ENCODE assay signal across 6 cellular contexts in genomic region chr2:186182366-186182765, GRCh38.
A peak's percentile ranks its signal among the peaks of the same experiment; 100 is the strongest.
DNase-seq lines count a peak whose midpoint lies in the region; ATAC-seq, FAIRE-seq and TF ChIP-seq lines count a peak whose summit lies in the region.
"Not testable (repeated sequence)": the region's sequence is repeated elsewhere in the genome, so short reads cannot be mapped to it uniquely, and the experiment has no call there.

No MANE protein-coding gene starts in this region.

- not testable (repeated sequence) for H4K20me1 ChIP-seq in HepG2 (ENCODE audit: insufficient read depth, low read length)

- intact Hi-C loops in HepG2 (cut with micrococcal nuclease; ENCODE audit: unreplicated experiment), result not testable (repeated sequence)

- not testable (repeated sequence) for BruUV-seq in HepG2 (replicated peaks; lab: Mats Ljungman, UMichigan)

- H3K79me2 ChIP-seq in HepG2 (ENCODE audit: insufficient read depth, low read length), result not testable (repeated sequence)

- H3K9me3 ChIP-seq in WERI-Rb-1 (ENCODE audit: severe bottlenecking); HepG2 (ENCODE audit: low read length): not testable (repeated sequence)

- not testable (repeated sequence) for H3K27me3 ChIP-seq in WERI-Rb-1 (ENCODE audit: insufficient read depth, low read depth, severe bottlenecking); HepG2 (ENCODE audit: control insufficient read depth in 1 of 2, insufficient read depth in 2 of 2, low read length in 2 of 2)

- not testable (repeated sequence) for H3K27ac ChIP-seq in WERI-Rb-1; HepG2 (ENCODE audit: extremely low read length, insufficient read depth, low read length)

- not testable (repeated sequence) for FAIRE-seq in HepG2 (lab: Jason Lieb, UNC)

- TF ChIP-seq POLR2A in HepG2 (IDR thresholded peaks at IDR 0.05; ENCODE audit: insufficient read depth in 1 of 2, low read depth in 2 of 2, low read length in 2 of 2), result not testable (repeated sequence)

- peaks cover 16% of the 10 kb centered on the region for H3K4me1 ChIP-seq in HepG2 (ENCODE audit: insufficient read depth, low read length)

- DNase-seq in NCI-H524 (lab: John Stamatoyannopoulos, UW), result peak; percentile 11 to 46
- DNase-seq in NCI-H524 treated with DMSO at 0.1 percent for 48 hours (lab: John Stamatoyannopoulos, UW), result peak; percentile 14
- DNase-seq in NCI-H82 (lab: John Stamatoyannopoulos, UW), result peak; percentile 76
- peak; percentile 36 for DNase-seq in NCI-H82 treated with DMSO at 0.1 percent for 48 hours (lab: John Stamatoyannopoulos, UW; ENCODE audit: unreplicated experiment)
- peak; percentile 55 for DNase-seq in WERI-Rb-1
- DNase-seq in HepG2 (ENCODE audit: low spot score), result not testable (repeated sequence)

- 85% methylated on average over 10 of the region's 10 CpGs for WGBS in HepG2 (ENCODE audit: low lambda C conversion rate)

- not testable (repeated sequence) for TF ChIP-seq CTCF in WERI-Rb-1 (IDR thresholded peaks at IDR 0.05; ENCODE audit: low read depth, low read length); HepG2 (CRISPR knock-in tag; IDR thresholded peaks at IDR 0.05)

- CTCF ChIA-PET in HepG2 (lab: Yijun Ruan, JAX; ENCODE audit: low intra/inter-chr PET ratio, low total read pairs), result not testable (repeated sequence)

- H3K4me2 ChIP-seq in HepG2 (ENCODE audit: low read depth, low read length), result not testable (repeated sequence)

- not testable (repeated sequence) for H3K36me3 ChIP-seq in WERI-Rb-1; HepG2 (replicated peaks in 1 of 2; ENCODE audit: control insufficient read depth in 1 of 2, insufficient read depth in 2 of 2, low read length in 2 of 2)

- TF ChIP-seq RAD21 in HepG2 (CRISPR knock-in tag; IDR thresholded peaks at IDR 0.05), result not testable (repeated sequence)

- not testable (repeated sequence) for ATAC-seq in HepG2

- H3K4me3 ChIP-seq in WERI-Rb-1 (ENCODE audit: low read depth, low read length); HepG2 (replicated peaks in 1 of 3; ENCODE audit: insufficient read depth in 1 of 3, low read depth in 2 of 3, low read length in 3 of 3): not testable (repeated sequence)

- not testable (repeated sequence) for H3K9ac ChIP-seq in HepG2 (ENCODE audit: insufficient read depth, low read depth, low read length)

- in situ Hi-C loops in HepG2 (cut with HindIII; ENCODE audit: extremely low pct_ligation_motif_present, low pct_unique_long_range_greater_than_20kb), result not testable (repeated sequence)

- POLR2A ChIA-PET in HepG2 (lab: Yijun Ruan, JAX), result interaction anchor here (0.9 kb wide), 1 partner anchor 10 kb away, joined by 3 read pairs; no protein-coding TSS in a partner anchor

- H2AFZ ChIP-seq in HepG2 (ENCODE audit: low read length), result not testable (repeated sequence)

- TF ChIP-seq EP300 in HepG2 (IDR thresholded peaks at IDR 0.05; ENCODE audit: low read depth in 2 of 2, low read length in 2 of 2); HepG2 (CRISPR knock-in tag; IDR thresholded peaks at IDR 0.05; ENCODE audit: borderline replicate concordance): not testable (repeated sequence)

TF ChIP-seq in HepG2, 621 proteins besides CTCF, POLR2A, EP300 and RAD21:
- 0 out of 2 replicates have a peak, but pooled peaks have one; percentile 26 for TF ChIP-seq CEBPG (CRISPR knock-in tag; IDR thresholded peaks at IDR 0.05)
- TF ChIP-seq, protein P1, sequence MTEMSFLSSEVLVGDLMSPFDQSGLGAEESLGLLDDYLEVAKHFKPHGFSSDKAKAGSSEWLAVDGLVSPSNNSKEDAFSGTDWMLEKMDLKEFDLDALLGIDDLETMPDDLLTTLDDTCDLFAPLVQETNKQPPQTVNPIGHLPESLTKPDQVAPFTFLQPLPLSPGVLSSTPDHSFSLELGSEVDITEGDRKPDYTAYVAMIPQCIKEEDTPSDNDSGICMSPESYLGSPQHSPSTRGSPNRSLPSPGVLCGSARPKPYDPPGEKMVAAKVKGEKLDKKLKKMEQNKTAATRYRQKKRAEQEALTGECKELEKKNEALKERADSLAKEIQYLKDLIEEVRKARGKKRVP (CRISPR knock-in tag; IDR thresholded peaks at IDR 0.05), result peak in 1 of 2 experiments; percentile 24; a peak in 1 of 4 replicates
- peak; percentile 20; the same call in 1 of the 2 replicates for TF ChIP-seq CEBPB (IDR thresholded peaks at IDR 0.05; ENCODE audit: borderline replicate concordance, low read depth, low read length)
